In genomic region chr12:34607520-34608195, GRCh38 we compare ENCODE assay signal across 15 cellular contexts.
"Had no signal": no experiment of that assay in that cellular context is flagged by ENCODE, and none has a peak within 500 bp of the region (broad histone marks: within the 10 kb centered on the region; RNA-seq: fewer than 3 reads in every experiment).

No MANE protein-coding gene starts in this region.

- FAIRE-seq: astrocyte, bronchial epithelial cell, endometrium, keratinocyte had no signal

- H3K27ac ChIP-seq: gastroesophageal sphincter, heart right ventricle, tibial artery, vagina had no signal

- DNase-seq: activated CD4-positive, alpha-beta T cell treated with anti-CD3 and anti-CD28 coated beads for 4 hours; activated CD8-positive, alpha-beta memory T cell treated with anti-CD3 and anti-CD28 coated beads, Interleukin-2, amount 50 U/mL, for 4 hours; activated CD8-positive, alpha-beta T cell treated with anti-CD3 and anti-CD28 coated beads for 36 hours; heart right ventricle; nephron progenitor cell; stimulated activated CD4-positive, alpha-beta T cell treated with anti-CD3 and anti-CD28 coated beads, Interleukin-12 subunit alpha, Interleukin-12 subunit beta, amount 100 ng/mL, for 4 hours had no signal

- ATAC-seq: activated CD8-positive, alpha-beta T cell treated with anti-CD3 and anti-CD28 coated beads for 36 hours; gastroesophageal sphincter; heart right ventricle; stimulated activated effector memory CD8-positive, alpha-beta T cell treated with anti-CD3 and anti-CD28 coated beads, Interleukin-12 subunit alpha, Interleukin-12 subunit beta, amount 100 ng/mL, for 72 hours; T-helper 17 cell had no signal

- H3K36me3 ChIP-seq: gastroesophageal sphincter, heart right ventricle, tibial artery, vagina had no signal

- H3K27me3 ChIP-seq: gastroesophageal sphincter, heart right ventricle, tibial artery, vagina had no signal

- H3K4me1 ChIP-seq: gastroesophageal sphincter, heart right ventricle, tibial artery, vagina had no signal

- H3K4me3 ChIP-seq: gastroesophageal sphincter, heart right ventricle, tibial artery, vagina had no signal
